8 cellular contexts compared by ENCODE assay signal in the genomic region with DNA sequence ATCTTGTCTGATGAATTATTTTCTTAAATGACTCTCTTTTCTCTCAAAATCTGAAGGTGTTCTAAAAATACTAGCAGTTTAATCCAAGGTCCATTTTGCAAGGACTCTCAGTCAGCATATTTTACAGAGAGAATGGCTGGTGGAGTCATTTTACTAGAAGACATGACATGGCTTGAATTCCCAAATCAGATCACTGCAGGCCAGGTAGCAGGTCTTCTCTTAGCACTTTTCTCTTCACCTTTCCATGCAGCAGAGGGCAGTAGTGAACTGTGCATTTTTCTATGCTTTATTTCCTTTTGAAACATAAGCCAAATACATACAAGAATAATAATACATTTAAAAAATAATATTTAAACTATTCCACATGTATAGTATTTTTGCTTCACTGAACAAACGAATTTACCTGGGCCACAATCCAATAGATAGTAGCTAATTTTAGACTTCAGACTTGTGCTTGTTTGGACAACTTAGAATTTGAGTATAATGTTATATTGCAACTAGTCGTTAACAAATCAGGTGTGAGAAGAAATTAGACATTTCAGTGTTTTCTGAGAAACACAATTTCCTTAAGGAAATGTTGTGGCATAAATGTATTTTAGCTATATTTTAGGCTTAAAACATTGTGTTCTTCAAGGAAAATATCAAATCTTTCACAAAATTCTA.
DNase-seq lines count a peak whose midpoint lies in the region; ATAC-seq and TF ChIP-seq lines count a peak whose summit lies in the region.

No MANE protein-coding gene starts in this region.

- peak in 4 of 6 experiments; percentile 46 to 71 (median 67) for TF ChIP-seq CTCF in Peyer's patch (IDR thresholded peaks at IDR 0.05)
- TF ChIP-seq CTCF in brain (conservative IDR thresholded peaks at IDR 0.05) = peak; percentile 81 to 84

- no peak overlapping the region for H3K27ac ChIP-seq in Peyer's patch

- H3K36me3 Mint-ChIP-seq in brain = no peaks in the 10 kb centered on the region

- H3K36me3 ChIP-seq in Peyer's patch = no peaks in the 10 kb centered on the region

- DNase-seq in D341Med (ENCODE audit: low spot score) (peak; percentile 48), Peyer's patch (peak in 1 of 3 donors; percentile 69), iris pigment epithelial cell (ENCODE audit: low read depth) (peak; percentile 74)
- peak; percentile 8 for DNase-seq in stimulated activated CD4-positive, alpha-beta T cell treated with anti-CD3 and anti-CD28 coated beads, Interleukin-1b, Interleukin-23, amount 100 ng/mL, for 48 hours
- no peak for DNase-seq in effector CD8-positive, alpha-beta T cell (lab: John Stamatoyannopoulos, UW)

- H3K9me3 Mint-ChIP-seq in brain = no peaks in the 10 kb centered on the region

- no peak overlapping the region for H3K4me3 ChIP-seq in Peyer's patch

- H3K9me3 ChIP-seq in Peyer's patch = no peaks in the 10 kb centered on the region

- TF ChIP-seq POLR2A in Peyer's patch (IDR thresholded peaks at IDR 0.05) = no peak

- no peak overlapping the region for H3K4me3 Mint-ChIP-seq in brain

- no peaks in the 10 kb centered on the region for H3K27me3 ChIP-seq in Peyer's patch

- H3K4me1 Mint-ChIP-seq in brain = peaks cover 7% of the 10 kb centered on the region

- peak; percentile 45 for ATAC-seq in HG02798 (IDR thresholded peaks at IDR 0.05; ENCODE audit: poor library complexity, unreplicated experiment)
- no peak for ATAC-seq in GM18907 (IDR thresholded peaks at IDR 0.05; ENCODE audit: unreplicated experiment)

- H3K4me1 ChIP-seq in Peyer's patch = no peaks in the 10 kb centered on the region

- no peaks in the 10 kb centered on the region for H3K27me3 Mint-ChIP-seq in brain

- H3K27ac Mint-ChIP-seq in brain = peak overlapping the region in 1 of 5 experiments; percentile 59
